Comparison of ENCODE assay signal across 10 cellular contexts in the genomic region with DNA sequence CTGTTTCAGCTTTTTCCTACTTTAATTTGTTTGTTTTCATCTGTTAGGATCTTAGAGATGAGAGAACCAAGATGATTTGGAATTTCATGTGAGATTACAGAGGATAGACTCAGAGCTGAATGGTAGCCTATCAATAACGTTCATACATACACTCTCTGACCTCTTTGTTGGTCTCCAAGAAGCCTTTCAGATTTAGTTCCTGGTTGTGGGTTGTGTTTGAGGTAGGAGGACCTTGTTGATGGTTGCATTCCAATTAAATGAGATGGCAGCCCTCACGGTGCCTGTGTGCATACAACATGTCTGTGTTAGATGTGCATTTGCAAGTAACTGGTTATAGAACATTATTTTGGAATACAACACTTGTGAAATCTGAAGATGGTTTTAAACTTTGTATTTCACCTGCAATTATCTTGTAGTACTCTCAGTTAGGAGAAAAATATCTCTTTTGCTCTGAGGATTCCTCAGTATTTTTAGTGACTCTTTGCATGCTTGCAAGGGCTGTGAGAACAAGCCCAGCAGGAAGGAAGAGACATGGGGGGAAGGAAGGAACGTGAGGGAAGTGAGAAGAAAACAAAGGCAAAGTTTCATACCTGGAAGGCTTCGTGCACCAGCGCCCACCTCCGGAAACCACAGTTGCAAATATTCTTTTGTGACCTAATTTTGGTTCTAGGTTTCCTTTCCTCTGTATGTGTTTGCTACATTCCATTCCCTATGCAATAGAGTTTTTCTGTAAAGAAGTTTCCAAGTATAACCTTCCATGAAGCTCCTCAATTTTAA.
DNase-seq lines count a peak whose midpoint lies in the region; ATAC-seq, FAIRE-seq and TF ChIP-seq lines count a peak whose summit lies in the region.
"Had no signal": no experiment of that assay in that cellular context is flagged by ENCODE, and none has a peak within 500 bp of the region (broad histone marks: within the 10 kb centered on the region; RNA-seq: fewer than 3 reads in every experiment).

No MANE protein-coding gene starts in this region.

- ATAC-seq in GM21526 (IDR thresholded peaks at IDR 0.05; ENCODE audit: low FRiP score, unreplicated experiment), result no peak

- no peak overlapping the region for H3K4me3 Mint-ChIP-seq in activated naive CD4-positive, alpha-beta T cell treated with anti-CD3 and anti-CD28 coated beads for 36 hours

- peak overlapping the region; percentile 34 for H3K4me2 ChIP-seq in endothelial cell of umbilical vein (ENCODE audit: insufficient read depth, low read length)

- H3K27ac ChIP-seq in endothelial cell of umbilical vein (ENCODE audit: insufficient read depth, low read depth, low read length) (peak overlapping the region; percentile 40), thymus (ENCODE audit: low read depth) (peak overlapping the region; percentile 65)

- intact Hi-C loops in activated naive CD4-positive, alpha-beta T cell treated with anti-CD3 and anti-CD28 coated beads for 36 hours (cut with micrococcal nuclease), result loop anchor here (5.0 kb wide), 1 partner anchor 714 kb away; a partner anchor contains a TSS
- intact Hi-C loops in endothelial cell of umbilical vein (cut with micrococcal nuclease), result loop anchor here (1.0 kb wide), 2 partner anchors 11 to 95 kb away; no protein-coding TSS in a partner anchor

- H3K27me3 ChIP-seq in endothelial cell of umbilical vein (ENCODE audit: control insufficient read depth in 2 of 2, insufficient read depth in 2 of 2, low read length in 2 of 2), result no peaks in the 10 kb centered on the region
- H3K27me3 ChIP-seq in thymus (ENCODE audit: control insufficient read depth, insufficient read depth), result no peaks in the 10 kb centered on the region

- no peaks in the 10 kb centered on the region for H3K9me3 Mint-ChIP-seq in activated naive CD4-positive, alpha-beta T cell treated with anti-CD3 and anti-CD28 coated beads for 36 hours

- POLR2A ChIA-PET in endothelial cell of umbilical vein (lab: Charles Lee), result no interaction called here

- no peaks in the 10 kb centered on the region for H3K36me3 Mint-ChIP-seq in activated naive CD4-positive, alpha-beta T cell treated with anti-CD3 and anti-CD28 coated beads for 36 hours (ENCODE audit: low read depth)

- no TSS peak for BruUV-seq in endothelial cell of umbilical vein (replicated peaks; lab: Mats Ljungman, UMichigan)

- CTCF ChIA-PET in activated naive CD4-positive, alpha-beta T cell treated with anti-CD3 and anti-CD28 coated beads for 36 hours (lab: Charles Lee), result no interaction called here
- CTCF ChIA-PET in endothelial cell of umbilical vein (lab: Charles Lee), result interaction anchor here (1.3 kb wide), 1 partner anchor 65 kb away, joined by 4 read pairs; no protein-coding TSS in a partner anchor

- peak; percentile 31 for FAIRE-seq in endothelial cell of umbilical vein (lab: Jason Lieb, UNC)

- H3K4me3 ChIP-seq in endothelial cell of umbilical vein (replicated peaks in 1 of 3; ENCODE audit: insufficient read depth in 1 of 3, low read depth in 1 of 3, low read length in 3 of 3) (no peak overlapping the region), thymus (ENCODE audit: low read length) (no peak overlapping the region)

- peaks cover 68% of the 10 kb centered on the region for H3K4me1 Mint-ChIP-seq in activated naive CD4-positive, alpha-beta T cell treated with anti-CD3 and anti-CD28 coated beads for 36 hours (ENCODE audit: low read depth)

- no peak for TF ChIP-seq POLR2A in endothelial cell of umbilical vein (IDR thresholded peaks at IDR 0.05; ENCODE audit: low read depth, low read length)

- H3K36me3 ChIP-seq in endothelial cell of umbilical vein (ENCODE audit: control insufficient read depth in 2 of 2, extremely low read depth in 1 of 2, insufficient read depth in 2 of 2, low read length in 2 of 2) (no peaks in the 10 kb centered on the region), thymus (ENCODE audit: control insufficient read depth, insufficient read depth) (no peaks in the 10 kb centered on the region)

- H3K9ac ChIP-seq in endothelial cell of umbilical vein (replicated peaks; ENCODE audit: extremely low read depth, insufficient read depth, low read length), result no peak overlapping the region

- DNase-seq in activated naive CD4-positive, alpha-beta T cell treated with anti-CD3 and anti-CD28 coated beads for 36 hours, result peak; percentile 53
- no peak for DNase-seq in activated naive CD4-positive, alpha-beta T cell treated with anti-CD3 and anti-CD28 coated beads, Interleukin-2, amount 50 U/mL, for 16 hours
- DNase-seq in T-helper 9 cell, result peak; percentile 16
- no peak for DNase-seq in endothelial cell of umbilical vein (ENCODE audit: low read depth, low spot score)
- no peak for DNase-seq in inferior parietal cortex (ENCODE audit: extremely low spot score)
- no peak for DNase-seq in globus pallidus (ENCODE audit: low spot score)
- DNase-seq: activated CD8-positive, alpha-beta memory T cell treated with anti-CD3 and anti-CD28 coated beads, Interleukin-2, amount 50 U/mL, for 4 hours; posterior cingulate gyrus had no signal

- H3K27me3 Mint-ChIP-seq in activated naive CD4-positive, alpha-beta T cell treated with anti-CD3 and anti-CD28 coated beads for 36 hours (ENCODE audit: low read depth), result no peaks in the 10 kb centered on the region

- dilution Hi-C loops in endothelial cell of umbilical vein (cut with MboI; ENCODE audit: extremely low pct_ligation_motif_present, low sequenced_read_pairs), result no loop called here

- H3K79me2 ChIP-seq in endothelial cell of umbilical vein (ENCODE audit: control insufficient read depth, insufficient read depth, low read length), result no peaks in the 10 kb centered on the region

- no peak overlapping the region for H2AFZ ChIP-seq in endothelial cell of umbilical vein (ENCODE audit: low read depth, low read length)

- H3K9me3 ChIP-seq in endothelial cell of umbilical vein (replicated peaks; ENCODE audit: control insufficient read depth, insufficient read depth, low read length) (no peaks in the 10 kb centered on the region), thymus (ENCODE audit: control insufficient read depth) (no peaks in the 10 kb centered on the region)

- H3K4me1 ChIP-seq in endothelial cell of umbilical vein (ENCODE audit: control insufficient read depth, extremely low read depth, insufficient read depth, low read length) (peaks cover 34% of the 10 kb centered on the region), thymus (ENCODE audit: control insufficient read depth, insufficient read depth, low read length) (peaks cover 7% of the 10 kb centered on the region)

- 46% methylated on average over 6 of the region's 6 CpGs for WGBS in thymus

- H3K9me1 ChIP-seq in endothelial cell of umbilical vein (replicated peaks; ENCODE audit: control insufficient read depth, extremely low read depth, insufficient read depth, low read length), result no peaks in the 10 kb centered on the region

- no peaks in the 10 kb centered on the region for H4K20me1 ChIP-seq in endothelial cell of umbilical vein (replicated peaks; ENCODE audit: control insufficient read depth, extremely low read depth, insufficient read depth, low read length)

- no peak overlapping the region for H3K27ac Mint-ChIP-seq in activated naive CD4-positive, alpha-beta T cell treated with anti-CD3 and anti-CD28 coated beads for 36 hours

- no peak for TF ChIP-seq CTCF in endothelial cell of umbilical vein (IDR thresholded peaks at IDR 0.05; ENCODE audit: extremely low read depth in 1 of 2, insufficient read depth in 1 of 2, low read depth in 1 of 2, low read length in 2 of 2)

TF ChIP-seq in endothelial cell of umbilical vein, 7 proteins besides CTCF, POLR2A, EP300 and RAD21:
- TF ChIP-seq FOS (IDR thresholded peaks at IDR 0.05; ENCODE audit: borderline replicate concordance, insufficient read depth, low read length) (no peak), MYC (IDR thresholded peaks at IDR 0.05; ENCODE audit: low read depth, low read length) (no peak), JUN (IDR thresholded peaks at IDR 0.05; ENCODE audit: borderline replicate concordance, insufficient read depth, insufficient read length, low read depth) (no peak), POLR2AphosphoS5 (IDR thresholded peaks at IDR 0.05; ENCODE audit: insufficient read depth, low read depth, low read length) (no peak)

Comparison
In these comparisons a context has a peak if more than half of its experiments do, and no peak if none do; other contexts are left out.
1. DNase-seq: peak in activated naive CD4-positive, alpha-beta T cell treated with anti-CD3 and anti-CD28 coated beads for 36 hours (single experiment) and T-helper 9 cell (single experiment); none in activated naive CD4-positive, alpha-beta T cell treated with anti-CD3 and anti-CD28 coated beads, Interleukin-2, amount 50 U/mL, for 16 hours (single experiment), endothelial cell of umbilical vein (single experiment), inferior parietal cortex (single experiment) and globus pallidus (single experiment).